Comparison of ENCODE assay signal across 1 cellular context in genomic region chrX:68462197-68462596, GRCh38.
TF ChIP-seq lines count a peak whose summit lies in the region.

No MANE protein-coding gene starts in this region.

TF ChIP-seq in K562, 482 proteins besides CTCF, POLR2A, EP300 and RAD21 (continued from another document and continues in another):
- no peak for TF ChIP-seq NFYB (IDR thresholded peaks at IDR 0.05; ENCODE audit: extremely low read depth, insufficient read length)
- TF ChIP-seq ZNF696 (CRISPR knock-in tag; conservative IDR thresholded peaks at IDR 0.05) = no peak
- no peak for TF ChIP-seq NONO (IDR thresholded peaks at IDR 0.05; ENCODE audit: low read depth in 2 of 2, low read length in 1 of 2)
- TF ChIP-seq CREB1 (IDR thresholded peaks at IDR 0.05) = no peak
- TF ChIP-seq CREB1 (CRISPR knock-in tag; IDR thresholded peaks at IDR 0.05) = no peak; the same call in 1 of the 2 replicates
- no peak for TF ChIP-seq NR2C2 (CRISPR knock-in tag; IDR thresholded peaks at IDR 0.05)
- peak; percentile 47; the same call in 1 of the 2 replicates for TF ChIP-seq NR2C2 (tag; IDR thresholded peaks at IDR 0.05)
- no peak for TF ChIP-seq ZSCAN32 (CRISPR knock-in tag; IDR thresholded peaks at IDR 0.05)
- TF ChIP-seq VEZF1 (CRISPR knock-in tag; IDR thresholded peaks at IDR 0.05) = no peak
- TF ChIP-seq MCM3 (IDR thresholded peaks at IDR 0.05) = no peak
- no peak for TF ChIP-seq POLR2B (IDR thresholded peaks at IDR 0.05; ENCODE audit: low read depth, partially characterized antibody)
- no peak for TF ChIP-seq POLR2AphosphoS5 (IDR thresholded peaks at IDR 0.05; ENCODE audit: control insufficient read depth, insufficient read depth, low read depth, low read length)
- no peak for TF ChIP-seq JUND (IDR thresholded peaks at IDR 0.05; ENCODE audit: borderline replicate concordance, low read depth, low read length)
- TF ChIP-seq JUND (tag; IDR thresholded peaks at IDR 0.05; ENCODE audit: borderline replicate concordance, low read depth, low read length) = no peak
- no peak for TF ChIP-seq NFIC (IDR thresholded peaks at IDR 0.05)
- no peak for TF ChIP-seq PBX2 (CRISPR knock-in tag; IDR thresholded peaks at IDR 0.05; ENCODE audit: low read depth)
- no peak for TF ChIP-seq PBX2 (tag; conservative IDR thresholded peaks at IDR 0.05; ENCODE audit: low read depth)
- TF ChIP-seq KLF13 (tag; IDR thresholded peaks at IDR 0.05; ENCODE audit: borderline replicate concordance, low read depth) = peak; percentile 53; the same call in 1 of the 2 replicates
- no peak for TF ChIP-seq BRD9 (IDR thresholded peaks at IDR 0.05; ENCODE audit: low read depth, partially characterized antibody)
- TF ChIP-seq ZNF318 (IDR thresholded peaks at IDR 0.05; ENCODE audit: borderline replicate concordance in 1 of 2, low read depth in 1 of 2) = no peak
- peak; percentile 83 for TF ChIP-seq DDX20 (tag; IDR thresholded peaks at IDR 0.05; ENCODE audit: low read depth)
- TF ChIP-seq MLX (CRISPR knock-in tag; conservative IDR thresholded peaks at IDR 0.05) = no peak
- no peak for TF ChIP-seq FOXA1 (IDR thresholded peaks at IDR 0.05; ENCODE audit: borderline replicate concordance)
- no peak for TF ChIP-seq ZNF586 (CRISPR knock-in tag; conservative IDR thresholded peaks at IDR 0.05)
- TF ChIP-seq BACH1 (tag; IDR thresholded peaks at IDR 0.05) = peak; percentile 84; the same call in 1 of the 2 replicates
- no peak for TF ChIP-seq NUFIP1 (IDR thresholded peaks at IDR 0.05; ENCODE audit: partially characterized antibody)
- TF ChIP-seq BRD4 (IDR thresholded peaks at IDR 0.05) = no peak
- no peak for TF ChIP-seq ZNF253 (CRISPR knock-in tag; conservative IDR thresholded peaks at IDR 0.05)
- TF ChIP-seq E4F1 (CRISPR knock-in tag; IDR thresholded peaks at IDR 0.05; ENCODE audit: borderline replicate concordance) = no peak
- TF ChIP-seq ZNF23 (CRISPR knock-in tag; IDR thresholded peaks at IDR 0.05) = 0 out of 2 replicates have a peak, but pooled peaks have one; percentile 37
- TF ChIP-seq RBM17 (IDR thresholded peaks at IDR 0.05; ENCODE audit: borderline replicate concordance, low read depth, low read length) = no peak
- TF ChIP-seq MXI1 (IDR thresholded peaks at IDR 0.05; ENCODE audit: low read depth, low read length) = no peak
- TF ChIP-seq SIX5 (IDR thresholded peaks at IDR 0.05; ENCODE audit: borderline replicate concordance in 1 of 2, insufficient read depth in 1 of 2, low read depth in 1 of 2, low read length in 2 of 2) = no peak
- TF ChIP-seq PYGO2 (tag; IDR thresholded peaks at IDR 0.05) = peak; percentile 73; the same call in 1 of the 2 replicates
- TF ChIP-seq ELK1 (CRISPR knock-in tag; IDR thresholded peaks at IDR 0.05) = no peak
- TF ChIP-seq ZNF274 (IDR thresholded peaks at IDR 0.05; ENCODE audit: borderline replicate concordance, low read depth, low read length) = no peak
- TF ChIP-seq ATF6 (CRISPR knock-in tag; IDR thresholded peaks at IDR 0.05) = no peak
- TF ChIP-seq SRSF1 (IDR thresholded peaks at IDR 0.05; ENCODE audit: low read depth, low read length) = no peak
- TF ChIP-seq ZNF449 (CRISPR knock-in tag; IDR thresholded peaks at IDR 0.05) = no peak
- no peak for TF ChIP-seq BCOR (IDR thresholded peaks at IDR 0.05)
- TF ChIP-seq ZNF354B (CRISPR knock-in tag; IDR thresholded peaks at IDR 0.05) = no peak
- no peak for TF ChIP-seq THRA (IDR thresholded peaks at IDR 0.05)
